8 cellular contexts compared by ENCODE assay signal in genomic region chr11:61752117-61752924, GRCh38. TPM values are rescaled to one million over a fixed set of nuclear protein-coding genes. Genes with fewer than 3 reads are reported as not detected.
DNase-seq lines count a peak whose midpoint lies in the region; ATAC-seq lines count a peak whose summit lies in the region.
"Had no signal": no experiment of that assay in that cellular context is flagged by ENCODE, and none has a peak within 500 bp of the region (broad histone marks: within the 10 kb centered on the region; RNA-seq: fewer than 3 reads in every experiment).

Gene MYRF, plus strand, starts transcription at chr11:61752636. Its CDS starts 109 bp downstream, at chr11:61752745.

- ATAC-seq in GM18909 (IDR thresholded peaks at IDR 0.05; ENCODE audit: poor library complexity, unreplicated experiment) (peak; percentile 37), GM21528 (IDR thresholded peaks at IDR 0.05; ENCODE audit: low FRiP score, unreplicated experiment) (no peak)
- peak; percentile 87 for ATAC-seq in activated CD8-positive, alpha-beta memory T cell treated with anti-CD3 and anti-CD28 coated beads, Interleukin-2, amount 10 ng/mL, durations not matched to agents 7 days and 5 days

- H3K4me1 ChIP-seq in endocrine pancreas (ENCODE audit: control insufficient read depth, insufficient read depth, low read length), result no peaks in the 10 kb centered on the region
- H3K4me1 ChIP-seq in mucosa of rectum (ENCODE audit: control insufficient read depth in 2 of 2, insufficient read depth in 2 of 2, low read length in 2 of 2), result peaks cover 32 to 33% of the 10 kb centered on the region in 2 donors

- H3K4me3 Mint-ChIP-seq in activated CD8-positive, alpha-beta memory T cell treated with anti-CD3 and anti-CD28 coated beads, Interleukin-2, amount 10 ng/mL, durations not matched to agents 7 days and 5 days, result peak within 1 kb of the TSS; percentile 48

- H3K9ac ChIP-seq in endocrine pancreas (ENCODE audit: control insufficient read depth, insufficient read depth, low read length), result peak within 1 kb of the TSS; percentile 77
- H3K9ac ChIP-seq in mucosa of rectum (ENCODE audit: low read depth in 1 of 2, low read length in 2 of 2), result peak within 1 kb of the TSS; percentile 52 to 78

- CTCF ChIA-PET in activated CD8-positive, alpha-beta memory T cell treated with anti-CD3 and anti-CD28 coated beads, Interleukin-2, amount 10 ng/mL, durations not matched to agents 7 days and 5 days (lab: Charles Lee), result interaction anchor here (1.0 to 2.1 kb wide), 4 partner anchors 19 to 36 kb away, joined by 3 to 7 read pairs (median 4); no protein-coding TSS in a partner anchor

- H3K9me3 ChIP-seq in endocrine pancreas (ENCODE audit: control insufficient read depth, low read length), result no peaks in the 10 kb centered on the region
- H3K9me3 ChIP-seq in mucosa of rectum (ENCODE audit: control insufficient read depth in 2 of 2, low read length in 2 of 2), result no peaks in the 10 kb centered on the region

- H3K4me3 ChIP-seq in endocrine pancreas (ENCODE audit: control insufficient read depth, insufficient read depth, low read length) (no peak within 1 kb of the TSS), mucosa of rectum (ENCODE audit: low read length in 2 of 2) (peak within 1 kb of the TSS; percentile 63 to 66)

- peaks cover 25% of the 10 kb centered on the region for H3K4me1 Mint-ChIP-seq in activated CD8-positive, alpha-beta memory T cell treated with anti-CD3 and anti-CD28 coated beads, Interleukin-2, amount 10 ng/mL, durations not matched to agents 7 days and 5 days

- H3K9me3 Mint-ChIP-seq in activated CD8-positive, alpha-beta memory T cell treated with anti-CD3 and anti-CD28 coated beads, Interleukin-2, amount 10 ng/mL, durations not matched to agents 7 days and 5 days (ENCODE audit: low read depth), result no peaks in the 10 kb centered on the region

- H3K27ac ChIP-seq in mucosa of rectum (ENCODE audit: low read depth in 2 of 2, low read length in 2 of 2), result no peak within 1 kb of the TSS
- H3K27ac ChIP-seq: skin epidermis had no signal

- H3K27me3 ChIP-seq in endocrine pancreas (ENCODE audit: control insufficient read depth, insufficient read depth, low read length) (no peaks in the 10 kb centered on the region), mucosa of rectum (ENCODE audit: control insufficient read depth in 2 of 2, insufficient read depth in 2 of 2, low read length in 2 of 2) (peaks cover 0 to 5% of the 10 kb centered on the region in 2 donors)

- peak; percentile 22 for DNase-seq in NCI-H2171 treated with DMSO at 0.1 percent for 48 hours (lab: John Stamatoyannopoulos, UW)
- DNase-seq in activated CD8-positive, alpha-beta memory T cell treated with anti-CD3 and anti-CD28 coated beads, Interleukin-2, amount 10 ng/mL, durations not matched to agents 7 days and 5 days, result peak; percentile 57
- DNase-seq in stimulated activated naive CD4-positive, alpha-beta T cell (lab: John Stamatoyannopoulos, UW), result peak in 5 of 6 experiments; percentile 18 to 51 (median 37)

- H3K36me3 Mint-ChIP-seq in activated CD8-positive, alpha-beta memory T cell treated with anti-CD3 and anti-CD28 coated beads, Interleukin-2, amount 10 ng/mL, durations not matched to agents 7 days and 5 days, result no peaks in the 10 kb centered on the region

- H3K36me3 ChIP-seq in endocrine pancreas (ENCODE audit: control insufficient read depth, insufficient read depth, low read length) (no peaks in the 10 kb centered on the region), mucosa of rectum (ENCODE audit: control insufficient read depth in 2 of 2, insufficient read depth in 2 of 2, low read length in 2 of 2) (no peaks in the 10 kb centered on the region)

- H3K27ac Mint-ChIP-seq in activated CD8-positive, alpha-beta memory T cell treated with anti-CD3 and anti-CD28 coated beads, Interleukin-2, amount 10 ng/mL, durations not matched to agents 7 days and 5 days, result no peak within 1 kb of the TSS

- H3K27me3 Mint-ChIP-seq in activated CD8-positive, alpha-beta memory T cell treated with anti-CD3 and anti-CD28 coated beads, Interleukin-2, amount 10 ng/mL, durations not matched to agents 7 days and 5 days, result peaks cover 29% of the 10 kb centered on the region

RNA-seq across cellular contexts. Expression of gene MYRF, which starts in this region (rescaled TPM):
- total RNA-seq in activated CD8-positive, alpha-beta memory T cell treated with anti-CD3 and anti-CD28 coated beads, Interleukin-2, amount 10 ng/mL, durations not matched to agents 7 days and 5 days, result 1 to 10 TPM; 2.1 to 2.2 TPM
